Comparison of ENCODE assay signal across 18 cellular contexts in the genomic region with DNA sequence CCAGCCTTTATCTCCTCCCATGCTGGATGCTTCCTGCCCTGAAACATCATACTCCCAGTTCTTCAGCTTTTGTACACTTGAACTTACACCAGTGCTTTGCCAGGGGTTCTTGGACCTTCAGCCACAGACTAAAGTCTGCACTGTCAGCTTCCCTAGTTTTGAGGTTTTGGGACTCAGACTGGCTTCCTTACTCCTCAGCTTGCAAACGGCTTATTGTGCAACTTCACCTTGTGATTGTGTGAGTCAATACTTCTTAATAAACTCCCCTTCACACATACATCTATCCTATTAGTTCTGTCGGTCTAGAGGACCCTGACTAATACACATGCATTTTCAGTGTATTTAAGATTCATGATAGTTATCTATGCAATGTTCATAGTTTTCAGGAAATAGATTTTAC. TPM values are rescaled to one million over a fixed set of nuclear protein-coding genes. Genes with fewer than 3 reads are reported as not detected.
DNase-seq lines count a peak whose midpoint lies in the region; ATAC-seq and FAIRE-seq lines count a peak whose summit lies in the region.
"Had no signal": no experiment of that assay in that cellular context is flagged by ENCODE, and none has a peak within 500 bp of the region (broad histone marks: within the 10 kb centered on the region; RNA-seq: fewer than 3 reads in every experiment).

No MANE protein-coding gene starts in this region.

- no peak overlapping the region for H3K27ac ChIP-seq in small intestine (ENCODE audit: low read depth in 1 of 2, low read length in 1 of 2)
- H3K27ac ChIP-seq: colonic mucosa, parathyroid adenoma, SK-N-MC, VCaP had no signal

- ATAC-seq in GM18502 (IDR thresholded peaks at IDR 0.05; ENCODE audit: poor library complexity, unreplicated experiment), result no peak
- ATAC-seq in HG03045 (IDR thresholded peaks at IDR 0.05; ENCODE audit: unreplicated experiment), result no peak
- ATAC-seq: left cardiac atrium had no signal

- WGBS in small intestine, 3 donors, result 61 to 71% (median 64%) methylated on average over 2 of the region's 2 CpGs

- FAIRE-seq in small intestine (lab: Jason Lieb, UNC), result no peak
- FAIRE-seq: GM12891 had no signal

- H3K4me3 ChIP-seq in small intestine (ENCODE audit: low read depth in 1 of 2, low read length in 2 of 2), result no peak overlapping the region
- H3K4me3 ChIP-seq: colonic mucosa, SK-N-MC had no signal

- H3K4me1 ChIP-seq in small intestine (ENCODE audit: control insufficient read depth in 2 of 2, insufficient read depth in 1 of 2, low read depth in 1 of 2, low read length in 1 of 2), result no peaks in the 10 kb centered on the region
- H3K4me1 ChIP-seq: Caco-2, colonic mucosa, parathyroid adenoma had no signal

- DNase-seq in ELR (ENCODE audit: low read depth) (peak; percentile 69), MV-4-11 (lab: John Stamatoyannopoulos, UW) (peak; percentile 86), amniotic stem cell (lab: John Stamatoyannopoulos, UW) (peak; percentile 4), iris pigment epithelial cell (ENCODE audit: low read depth) (peak; percentile 82), T1000 (lab: John Stamatoyannopoulos, UW) (no peak), small intestine (no peak)
- DNase-seq: anterior cingulate cortex, Caco-2, colonic mucosa, H9, left cardiac atrium, NCI-H1436 treated with DMSO at 0.1 percent for 48 hours had no signal

- H3K27me3 ChIP-seq in small intestine (ENCODE audit: control insufficient read depth in 2 of 2, insufficient read depth in 2 of 2, low read length in 2 of 2), result no peaks in the 10 kb centered on the region
- H3K27me3 ChIP-seq: colonic mucosa had no signal

- no peaks in the 10 kb centered on the region for H3K36me3 ChIP-seq in small intestine (ENCODE audit: control insufficient read depth in 2 of 2, insufficient read depth in 2 of 2, low read length in 2 of 2)
- H3K36me3 ChIP-seq: colonic mucosa had no signal

- no peaks in the 10 kb centered on the region for H3K9me3 ChIP-seq in small intestine (ENCODE audit: control insufficient read depth, low read depth)
- H3K9me3 ChIP-seq: Caco-2, colonic mucosa had no signal

RNA-seq across cellular contexts. Expression of a gene that starts 35.8 kb away (rescaled TPM):
- under 1 TPM; 0.22 to 0.57 (median 0.54) TPM for polyA plus RNA-seq in small intestine

Comparison
In these comparisons a context has a peak if more than half of its experiments do, and no peak if none do; other contexts are left out.
1. DNase-seq: peak in ELR (single experiment), MV-4-11 (single experiment), amniotic stem cell (single experiment) and iris pigment epithelial cell (single experiment); none in T1000 (single experiment) and small intestine (single experiment).